In the genomic region with DNA sequence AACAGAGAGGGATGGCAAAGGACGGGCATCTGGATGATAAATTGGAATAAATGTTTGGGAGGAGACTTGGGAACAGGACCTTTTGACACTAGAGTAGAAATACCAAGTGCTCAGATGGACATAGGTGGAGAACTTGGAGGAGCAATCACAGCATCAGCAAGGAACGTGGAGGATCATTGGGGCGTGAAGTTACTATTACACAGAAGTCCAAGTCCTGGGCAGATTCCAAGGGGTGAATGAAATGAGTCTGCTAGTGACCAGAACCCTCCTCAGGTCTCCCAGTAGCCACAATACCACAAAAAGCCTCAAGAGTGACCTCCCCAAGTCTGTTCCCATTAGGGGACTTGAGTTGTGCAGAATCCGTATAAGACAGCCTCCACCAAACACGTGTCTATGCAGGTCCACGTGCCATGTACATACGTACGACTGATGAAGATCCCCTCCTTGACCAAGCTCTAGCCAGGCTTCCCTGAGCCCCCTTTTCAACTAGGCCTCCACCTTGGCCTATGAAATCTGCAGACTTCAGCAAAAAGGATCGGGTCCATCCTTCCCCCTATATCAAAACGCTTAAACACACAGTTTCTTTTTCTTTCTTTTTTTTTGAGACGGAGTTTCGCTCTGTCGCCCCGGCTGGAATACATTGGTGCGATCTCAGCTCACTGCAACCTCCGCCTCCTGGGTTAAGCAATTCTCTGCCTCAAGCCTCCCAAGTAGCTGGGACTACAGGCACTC, we compare ENCODE assay signal across 17 cellular contexts. TPM values are rescaled to one million over a fixed set of nuclear protein-coding genes. Genes with fewer than 3 reads are reported as not detected.
A peak's percentile ranks its signal among the peaks of the same experiment; 100 is the strongest.
DNase-seq lines count a peak whose midpoint lies in the region; ATAC-seq and TF ChIP-seq lines count a peak whose summit lies in the region.
"Had no signal": no experiment of that assay in that cellular context is flagged by ENCODE, and none has a peak within 500 bp of the region (broad histone marks: within the 10 kb centered on the region; RNA-seq: fewer than 3 reads in every experiment).

No MANE protein-coding gene starts in this region.

- H3K9me3 Mint-ChIP-seq in MCF 10A (ENCODE audit: unreplicated experiment), result no peaks in the 10 kb centered on the region
- no peaks in the 10 kb centered on the region for H3K9me3 Mint-ChIP-seq in activated naive CD8-positive, alpha-beta T cell treated with anti-CD3 and anti-CD28 coated beads, Interleukin-2, amount 50 U/mL, for 24 hours
- no peaks in the 10 kb centered on the region for H3K9me3 Mint-ChIP-seq in stimulated activated effector memory CD8-positive, alpha-beta T cell treated with anti-CD3 and anti-CD28 coated beads, Interleukin-12 subunit alpha, Interleukin-12 subunit beta, amount 100 ng/mL, for 72 hours
- H3K9me3 Mint-ChIP-seq: activated T-helper 2 cell treated with anti-CD3 and anti-CD28 coated beads, Interferon-gamma antibody, Interleukin-2, Interleukin-4, amounts not matched to agents 10 μg/mL and 5 μg/mL and 100 μg/mL, durations not matched to agents 14 hours and 24 hours and 36 hours had no signal

- BruUV-seq in MCF 10A (replicated peaks; lab: Mats Ljungman, UMichigan), result no TSS peak
- BruUV-seq in mammary epithelial cell (replicated peaks; lab: Mats Ljungman, UMichigan), result no TSS peak

- H3K36me3 ChIP-seq in mammary epithelial cell (ENCODE audit: insufficient read depth, low read length) (no peaks in the 10 kb centered on the region), KMS-11 (ENCODE audit: insufficient read depth) (no peaks in the 10 kb centered on the region)
- H3K36me3 ChIP-seq: neural progenitor cell, right atrium auricular region had no signal

- H3K27me3 ChIP-seq in mammary epithelial cell (ENCODE audit: insufficient read depth, low read length), result no peaks in the 10 kb centered on the region
- no peaks in the 10 kb centered on the region for H3K27me3 ChIP-seq in KMS-11 (ENCODE audit: insufficient read depth, low read depth)
- H3K27me3 ChIP-seq: gastroesophageal sphincter, right atrium auricular region had no signal

- peak overlapping the region; percentile 97 for H3K4me3 Mint-ChIP-seq in MCF 10A (ENCODE audit: unreplicated experiment)
- peak overlapping the region; percentile 80 for H3K4me3 Mint-ChIP-seq in activated naive CD8-positive, alpha-beta T cell treated with anti-CD3 and anti-CD28 coated beads, Interleukin-2, amount 50 U/mL, for 24 hours
- peak overlapping the region; percentile 90 for H3K4me3 Mint-ChIP-seq in stimulated activated effector memory CD8-positive, alpha-beta T cell treated with anti-CD3 and anti-CD28 coated beads, Interleukin-12 subunit alpha, Interleukin-12 subunit beta, amount 100 ng/mL, for 72 hours

- CTCF ChIA-PET in MCF 10A (lab: Yijun Ruan, JAX), result interaction anchor here (0.6 to 2.3 kb wide), 3 partner anchors 12 to 177 kb away, joined by 4 to 14 read pairs (median 5); no protein-coding TSS in a partner anchor
- CTCF ChIA-PET in mammary epithelial cell (lab: Charles Lee; ENCODE audit: low non-redundant PET), result no interaction called here

- H4K20me1 ChIP-seq in mammary epithelial cell (ENCODE audit: insufficient read depth, low read length), result no peaks in the 10 kb centered on the region
- no peaks in the 10 kb centered on the region for H4K20me1 ChIP-seq in KMS-11 (ENCODE audit: insufficient read depth)

- 98% methylated on average over 10 of the region's 16 CpGs for WGBS in mammary epithelial cell (ENCODE audit: low coverage, missing lambda C conversion rate)

- in situ Hi-C loops in mammary epithelial cell (cut with MboI; ENCODE audit: low sequenced_read_pairs in 2 of 2), result no loop called here

- H3K9ac ChIP-seq in mammary epithelial cell (ENCODE audit: insufficient read depth, low read length) (no peak overlapping the region), KMS-11 (no peak overlapping the region)
- H3K9ac ChIP-seq: neural progenitor cell had no signal

- DNase-seq in MCF 10A (ENCODE audit: unreplicated experiment) (no peak), mammary epithelial cell (no peak), HuH-7 (ENCODE audit: low spot score) (no peak), occipital lobe (lab: John Stamatoyannopoulos, UW) (no peak)
- no peak for DNase-seq in activated naive CD8-positive, alpha-beta T cell treated with anti-CD3 and anti-CD28 coated beads, Interleukin-2, amount 50 U/mL, for 24 hours
- DNase-seq in stimulated activated effector memory CD8-positive, alpha-beta T cell treated with anti-CD3 and anti-CD28 coated beads, Interleukin-12 subunit alpha, Interleukin-12 subunit beta, amount 100 ng/mL, for 72 hours (ENCODE audit: low spot score in 2 of 2), result no peak
- DNase-seq: activated CD4-positive, CD25-positive, alpha-beta regulatory T cell; GOT3; NCI-H2081 had no signal

- H2AFZ ChIP-seq in mammary epithelial cell (ENCODE audit: low read depth, low read length), result no peak overlapping the region
- no peak overlapping the region for H2AFZ ChIP-seq in KMS-11 (ENCODE audit: low read depth)
- H2AFZ ChIP-seq: neural progenitor cell had no signal

- H3K4me3 ChIP-seq in mammary epithelial cell (replicated peaks in 1 of 3; ENCODE audit: insufficient read depth in 1 of 3, low read depth in 2 of 3, low read length in 3 of 3) (no peak overlapping the region), KMS-11 (IDR thresholded peaks at IDR 0.05; ENCODE audit: insufficient read depth, low read depth, low read length) (no peak overlapping the region)
- H3K4me3 ChIP-seq: lung, neural progenitor cell had no signal

- H3K27ac ChIP-seq in mammary epithelial cell (ENCODE audit: insufficient read depth, low read depth, low read length) (no peak overlapping the region), KMS-11 (no peak overlapping the region)
- H3K27ac ChIP-seq: coronary artery, gastroesophageal sphincter, neural progenitor cell, right atrium auricular region had no signal

- no peaks in the 10 kb centered on the region for H3K27me3 Mint-ChIP-seq in MCF 10A (ENCODE audit: insufficient read depth, unreplicated experiment)
- H3K27me3 Mint-ChIP-seq in activated naive CD8-positive, alpha-beta T cell treated with anti-CD3 and anti-CD28 coated beads, Interleukin-2, amount 50 U/mL, for 24 hours, result no peaks in the 10 kb centered on the region

- intact Hi-C loops in MCF 10A (cut with micrococcal nuclease) (loop anchor here (10.0 kb wide), 1 partner anchor 253 kb away; a partner anchor contains a TSS), mammary epithelial cell (cut with micrococcal nuclease) (loop anchor here (5.0 kb wide), 1 partner anchor 239 kb away; a partner anchor contains a TSS)

- H3K36me3 Mint-ChIP-seq in MCF 10A (ENCODE audit: insufficient read depth, unreplicated experiment), result peaks cover 34% of the 10 kb centered on the region
- H3K36me3 Mint-ChIP-seq in activated naive CD8-positive, alpha-beta T cell treated with anti-CD3 and anti-CD28 coated beads, Interleukin-2, amount 50 U/mL, for 24 hours (ENCODE audit: low read depth), result peaks cover 9% of the 10 kb centered on the region
- H3K36me3 Mint-ChIP-seq in stimulated activated effector memory CD8-positive, alpha-beta T cell treated with anti-CD3 and anti-CD28 coated beads, Interleukin-12 subunit alpha, Interleukin-12 subunit beta, amount 100 ng/mL, for 72 hours, result peaks cover 42% of the 10 kb centered on the region

- peaks cover 28% of the 10 kb centered on the region for H3K4me1 Mint-ChIP-seq in MCF 10A (ENCODE audit: insufficient read depth, unreplicated experiment)
- peaks cover 38% of the 10 kb centered on the region for H3K4me1 Mint-ChIP-seq in activated naive CD8-positive, alpha-beta T cell treated with anti-CD3 and anti-CD28 coated beads, Interleukin-2, amount 50 U/mL, for 24 hours
- H3K4me1 Mint-ChIP-seq in stimulated activated effector memory CD8-positive, alpha-beta T cell treated with anti-CD3 and anti-CD28 coated beads, Interleukin-12 subunit alpha, Interleukin-12 subunit beta, amount 100 ng/mL, for 72 hours, result peaks cover 31% of the 10 kb centered on the region

- dilution Hi-C loops in mammary epithelial cell (cut with HindIII; ENCODE audit: low sequenced_read_pairs), result no loop called here

- H3K4me1 ChIP-seq in mammary epithelial cell (ENCODE audit: insufficient read depth, low read length) (peaks cover 24% of the 10 kb centered on the region), KMS-11 (ENCODE audit: low read depth, poor library complexity, severe bottlenecking) (peaks cover 28% of the 10 kb centered on the region)

- no peaks in the 10 kb centered on the region for H3K9me3 ChIP-seq in mammary epithelial cell (replicated peaks; ENCODE audit: insufficient read depth, low read length)
- H3K9me3 ChIP-seq: gastroesophageal sphincter, right atrium auricular region had no signal

- no peak overlapping the region for H3K4me2 ChIP-seq in mammary epithelial cell (ENCODE audit: insufficient read depth, low read depth, low read length)
- H3K4me2 ChIP-seq in KMS-11, result peak overlapping the region; percentile 84; the same call in 1 of the 2 replicates

- no peak for ATAC-seq in activated naive CD8-positive, alpha-beta T cell treated with anti-CD3 and anti-CD28 coated beads, Interleukin-2, amount 50 U/mL, for 24 hours
- ATAC-seq in stimulated activated effector memory CD8-positive, alpha-beta T cell treated with anti-CD3 and anti-CD28 coated beads, Interleukin-12 subunit alpha, Interleukin-12 subunit beta, amount 100 ng/mL, for 72 hours, result no peak
- no peak for ATAC-seq in GM19455 (IDR thresholded peaks at IDR 0.05; ENCODE audit: unreplicated experiment)
- ATAC-seq: gastroesophageal sphincter had no signal

- peak overlapping the region; percentile 75 for H3K27ac Mint-ChIP-seq in MCF 10A (ENCODE audit: low read depth, unreplicated experiment)
- no peak overlapping the region for H3K27ac Mint-ChIP-seq in activated naive CD8-positive, alpha-beta T cell treated with anti-CD3 and anti-CD28 coated beads, Interleukin-2, amount 50 U/mL, for 24 hours
- peak overlapping the region; percentile 90 for H3K27ac Mint-ChIP-seq in stimulated activated effector memory CD8-positive, alpha-beta T cell treated with anti-CD3 and anti-CD28 coated beads, Interleukin-12 subunit alpha, Interleukin-12 subunit beta, amount 100 ng/mL, for 72 hours
- H3K27ac Mint-ChIP-seq: neural progenitor cell had no signal

- TF ChIP-seq CTCF in MCF 10A (IDR thresholded peaks at IDR 0.05; ENCODE audit: unreplicated experiment) (no peak), mammary epithelial cell (conservative IDR thresholded peaks at IDR 0.05 in 1 of 2, IDR thresholded peaks at IDR 0.05 in 1 of 2; ENCODE audit: extremely low read depth in 1 of 2, insufficient read depth in 1 of 2, low read depth in 1 of 2, low read length in 2 of 2) (no peak), KMS-11 (conservative IDR thresholded peaks at IDR 0.05; ENCODE audit: low read depth, low read length) (no peak)

- POLR2A ChIA-PET in MCF 10A (lab: Yijun Ruan, JAX), result interaction anchor here (1.0 to 5.7 kb wide), 2 partner anchors 13 to 51 kb away, joined by 3 to 59 read pairs; no protein-coding TSS in a partner anchor

- H3K79me2 ChIP-seq in mammary epithelial cell (ENCODE audit: insufficient read depth, low read length), result peaks cover 53% of the 10 kb centered on the region
- peaks cover 55% of the 10 kb centered on the region for H3K79me2 ChIP-seq in KMS-11 (ENCODE audit: insufficient read depth, low read depth)

RNA-seq across cellular contexts. Expression of a gene that starts 2.2 kb away (rescaled TPM):
- 3.3 and 3.5 TPM in 2 replicates for total RNA-seq in MCF 10A (2022)
- 1 to 10 TPM in 1 of 2 donors, under 1 TPM in 1; 0.17 to 2.6 TPM for total RNA-seq in mammary epithelial cell
- 0.42 TPM for polyA plus RNA-seq in mammary epithelial cell
- polyA minus RNA-seq in mammary epithelial cell, result not detected
- 1.9 TPM for total RNA-seq in occipital lobe

RNA-seq across cellular contexts. Expression of a gene that starts 2.4 kb away (rescaled TPM):
- 16.5 and 23.9 TPM in 2 replicates for total RNA-seq in MCF 10A (2022)
- 10 to 100 TPM in 1 of 2 donors, 1 to 10 TPM in 1; 6.7 to 13.4 TPM for total RNA-seq in mammary epithelial cell
- 2.9 TPM for polyA plus RNA-seq in mammary epithelial cell
- 5.4 TPM for polyA minus RNA-seq in mammary epithelial cell
- total RNA-seq in occipital lobe, result 42.0 TPM
